Comparison of ENCODE assay signal across 20 cellular contexts in the genomic region with DNA sequence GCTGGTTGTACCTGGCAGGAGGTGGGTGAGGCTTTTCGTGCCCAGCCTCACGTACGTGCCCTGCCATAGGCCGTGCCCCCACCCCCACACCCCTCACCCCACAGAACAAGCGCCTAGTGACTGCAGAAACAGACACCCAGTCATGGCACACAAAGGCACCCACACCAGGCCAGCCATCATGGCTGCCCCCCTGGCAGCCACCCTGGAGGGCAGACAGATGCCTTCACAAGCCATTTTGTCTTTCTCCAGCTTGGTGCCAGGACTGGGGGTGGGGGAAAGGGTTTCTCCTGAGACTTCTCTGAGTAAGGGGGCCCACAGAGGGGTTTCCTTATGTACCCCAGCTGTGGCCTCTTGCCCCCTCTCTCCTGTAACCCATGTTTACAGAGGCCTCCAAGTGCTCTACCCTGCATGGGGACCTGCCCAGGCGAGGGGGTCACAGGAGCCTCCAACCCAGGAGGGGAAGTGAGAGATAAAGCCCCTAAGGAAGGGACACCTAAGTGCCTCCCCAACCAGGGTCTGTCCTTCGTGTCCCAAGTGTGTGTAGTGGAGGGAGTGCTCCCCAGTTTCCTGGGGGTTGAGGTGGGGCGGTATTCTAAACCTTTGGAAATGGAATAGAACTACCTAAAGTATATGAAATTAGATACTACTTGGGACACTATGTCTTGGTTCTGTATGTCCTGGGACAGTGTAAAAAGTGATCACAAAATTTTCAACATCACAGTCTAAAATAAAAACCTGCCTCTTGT. TPM values are rescaled to one million over a fixed set of nuclear protein-coding genes. Genes with fewer than 3 reads are reported as not detected.
DNase-seq lines count a peak whose midpoint lies in the region; ATAC-seq and TF ChIP-seq lines count a peak whose summit lies in the region.
"Had no signal": no experiment of that assay in that cellular context is flagged by ENCODE, and none has a peak within 500 bp of the region (broad histone marks: within the 10 kb centered on the region; RNA-seq: fewer than 3 reads in every experiment).

No MANE protein-coding gene starts in this region.

- no peaks in the 10 kb centered on the region for H3K9me3 Mint-ChIP-seq in stimulated activated effector memory CD8-positive, alpha-beta T cell treated with anti-CD3 and anti-CD28 coated beads, Interleukin-12 subunit alpha, Interleukin-12 subunit beta, amount 100 ng/mL, for 72 hours
- H3K9me3 Mint-ChIP-seq: activated CD4-positive, alpha-beta memory T cell treated with anti-CD3 and anti-CD28 coated beads, Interleukin-2, amount 10 ng/mL, durations not matched to agents 7 days and 5 days; memory B cell had no signal

- H3K4me3 ChIP-seq in left ventricle myocardium inferior (no peak overlapping the region), PC-9 (peak overlapping the region; percentile 51; the same call in 1 of the 2 replicates), hepatocyte (no peak overlapping the region)

- 89% methylated on average over 8 of the region's 8 CpGs for WGBS in hepatocyte (ENCODE audit: low lambda C conversion rate, missing lambda C conversion rate)

- TF ChIP-seq CTCF in left ventricle myocardium inferior (IDR thresholded peaks at IDR 0.05; ENCODE audit: borderline replicate concordance) (no peak), PC-9 (conservative IDR thresholded peaks at IDR 0.05) (no peak), hepatocyte (IDR thresholded peaks at IDR 0.05; ENCODE audit: poor library complexity) (no peak)

- H3K36me3 ChIP-seq in left ventricle myocardium inferior = no peaks in the 10 kb centered on the region
- H3K36me3 ChIP-seq in PC-9 (ENCODE audit: low read depth) = 0 out of 2 replicates have a peak, but pooled peaks cover 8% of the 10 kb centered on the region
- H3K36me3 ChIP-seq in hepatocyte (replicated peaks; ENCODE audit: insufficient read depth, low read depth) = no peaks in the 10 kb centered on the region
- H3K36me3 ChIP-seq: pancreas had no signal

- peaks cover 21% of the 10 kb centered on the region for H3K36me3 Mint-ChIP-seq in stimulated activated effector memory CD8-positive, alpha-beta T cell treated with anti-CD3 and anti-CD28 coated beads, Interleukin-12 subunit alpha, Interleukin-12 subunit beta, amount 100 ng/mL, for 72 hours
- H3K36me3 Mint-ChIP-seq: memory B cell, naive B cell had no signal

- intact Hi-C loops in left ventricle myocardium inferior (cut with micrococcal nuclease) (loop anchor here (5.0 to 10.0 kb wide), 3 partner anchors 123 to 473 kb away; no protein-coding TSS in a partner anchor), Right ventricle myocardium inferior (cut with DNase I) (loop anchor here (1.0 to 5.0 kb wide), 2 partner anchors 220 to 469 kb away; no protein-coding TSS in a partner anchor), PC-9 (cut with micrococcal nuclease; ENCODE audit: unreplicated experiment) (no loop called here)

- H3K27me3 ChIP-seq in left ventricle myocardium inferior (ENCODE audit: low read depth) (no peaks in the 10 kb centered on the region), PC-9 (ENCODE audit: insufficient read depth, low read depth) (no peaks in the 10 kb centered on the region), hepatocyte (no peaks in the 10 kb centered on the region)
- H3K27me3 ChIP-seq: pancreas had no signal

- DNase-seq in left ventricle myocardium inferior (no peak), Right ventricle myocardium inferior (ENCODE audit: missing footprints) (no peak), PC-9 (no peak), hepatocyte (ENCODE audit: low spot score) (no peak), NCI-H510A treated with DMSO at 0.1 percent for 48 hours (lab: John Stamatoyannopoulos, UW) (no peak), NCI-H2227 treated with DMSO at 0.1 percent for 48 hours (lab: John Stamatoyannopoulos, UW) (no peak), NCI-H69 (lab: John Stamatoyannopoulos, UW) (no peak)
- DNase-seq in stimulated activated effector memory CD8-positive, alpha-beta T cell treated with anti-CD3 and anti-CD28 coated beads, Interleukin-12 subunit alpha, Interleukin-12 subunit beta, amount 100 ng/mL, for 72 hours (ENCODE audit: low spot score in 2 of 2) = no peak
- DNase-seq: activated CD4-positive, alpha-beta memory T cell treated with anti-CD3 and anti-CD28 coated beads, Interleukin-2, amount 10 ng/mL, durations not matched to agents 7 days and 5 days; activated CD4-positive, CD25-positive, alpha-beta regulatory T cell; activated gamma-delta T cell treated with Interleukin-2 at 50 U/mL for 16 hours; C1 segment of cervical spinal cord; cortex of kidney; kidney glomerular epithelial cell; naive B cell; NCI-H1092 treated with DMSO at 0.1 percent for 48 hours; NCI-H2081; T-helper 9 cell had no signal

- H3K4me1 ChIP-seq in left ventricle myocardium inferior (peaks cover 55% of the 10 kb centered on the region), PC-9 (replicated peaks; ENCODE audit: insufficient read depth) (peaks cover 64% of the 10 kb centered on the region), hepatocyte (ENCODE audit: insufficient read depth) (peaks cover 31% of the 10 kb centered on the region)

- H3K9me3 ChIP-seq in left ventricle myocardium inferior (replicated peaks) (no peaks in the 10 kb centered on the region), PC-9 (ENCODE audit: insufficient read depth, low read depth) (no peaks in the 10 kb centered on the region), hepatocyte (ENCODE audit: low read depth) (no peaks in the 10 kb centered on the region)
- H3K9me3 ChIP-seq: pancreas had no signal

- peaks cover 33% of the 10 kb centered on the region for H3K4me1 Mint-ChIP-seq in stimulated activated effector memory CD8-positive, alpha-beta T cell treated with anti-CD3 and anti-CD28 coated beads, Interleukin-12 subunit alpha, Interleukin-12 subunit beta, amount 100 ng/mL, for 72 hours

- no peak for ATAC-seq in Right ventricle myocardium inferior
- ATAC-seq in stimulated activated effector memory CD8-positive, alpha-beta T cell treated with anti-CD3 and anti-CD28 coated beads, Interleukin-12 subunit alpha, Interleukin-12 subunit beta, amount 100 ng/mL, for 72 hours = no peak

- H4K20me1 ChIP-seq in PC-9 (ENCODE audit: insufficient read depth) (no peaks in the 10 kb centered on the region), hepatocyte (ENCODE audit: insufficient read depth, poor library complexity, severe bottlenecking) (no peaks in the 10 kb centered on the region)

- no TSS peak for BruUV-seq in PC-9 (replicated peaks; lab: Mats Ljungman, UMichigan)

- H3K79me2 ChIP-seq in PC-9 (ENCODE audit: low read depth) (peaks cover 20% of the 10 kb centered on the region), hepatocyte (no peaks in the 10 kb centered on the region)

- H3K4me2 ChIP-seq in PC-9 (peak overlapping the region; percentile 95), hepatocyte (peak overlapping the region; percentile 70)

- peaks cover 61% of the 10 kb centered on the region for H3F3A ChIP-seq in PC-9 (ENCODE audit: insufficient read depth, low read depth)

- H3K4me3 Mint-ChIP-seq in stimulated activated effector memory CD8-positive, alpha-beta T cell treated with anti-CD3 and anti-CD28 coated beads, Interleukin-12 subunit alpha, Interleukin-12 subunit beta, amount 100 ng/mL, for 72 hours = no peak overlapping the region
- H3K4me3 Mint-ChIP-seq: activated CD4-positive, alpha-beta memory T cell treated with anti-CD3 and anti-CD28 coated beads, Interleukin-2, amount 10 ng/mL, durations not matched to agents 7 days and 5 days; memory B cell; naive B cell had no signal

- POLR2A ChIA-PET in PC-9 (lab: Charles Lee; ENCODE audit: unreplicated experiment) = interaction anchor here (0.7 kb wide), 1 partner anchor 173 kb away, joined by 3 read pairs; no protein-coding TSS in a partner anchor

- H3K27ac ChIP-seq in left ventricle myocardium inferior (replicated peaks) = peak overlapping the region; percentile 89
- H3K27ac ChIP-seq in PC-9 = peak overlapping the region; percentile 94
- H3K27ac ChIP-seq in hepatocyte = no peak overlapping the region
- H3K27ac ChIP-seq: pancreas had no signal

- CTCF ChIA-PET in PC-9 (lab: Charles Lee) = interaction anchor here (2.0 kb wide), 1 partner anchor 126 kb away, joined by 5 read pairs; no protein-coding TSS in a partner anchor

- H3K27ac Mint-ChIP-seq in stimulated activated effector memory CD8-positive, alpha-beta T cell treated with anti-CD3 and anti-CD28 coated beads, Interleukin-12 subunit alpha, Interleukin-12 subunit beta, amount 100 ng/mL, for 72 hours = peak overlapping the region; percentile 67
- H3K27ac Mint-ChIP-seq: activated CD4-positive, alpha-beta memory T cell treated with anti-CD3 and anti-CD28 coated beads, Interleukin-2, amount 10 ng/mL, durations not matched to agents 7 days and 5 days; memory B cell had no signal

- H2AFZ ChIP-seq in PC-9 = no peak overlapping the region
- no peak overlapping the region for H2AFZ ChIP-seq in hepatocyte

- H3K9me2 ChIP-seq in PC-9 (ENCODE audit: insufficient read depth) (no peaks in the 10 kb centered on the region), hepatocyte (replicated peaks; ENCODE audit: insufficient read depth) (no peaks in the 10 kb centered on the region)

RNA-seq across cellular contexts. Expression of gene MRPL14, which starts 49.9 kb away (rescaled TPM):
- total RNA-seq in left ventricle myocardium inferior (36.8 TPM), Right ventricle myocardium inferior (41.7 TPM), PC-9 (2021) (96.3 and 97.9 TPM in 2 replicates), hepatocyte (58.3 and 64.3 TPM in 2 replicates)
- 106 and 124 TPM in 2 replicates for polyA plus RNA-seq in hepatocyte

RNA-seq across cellular contexts. Expression of gene TMEM63B, which starts 50.0 kb away (rescaled TPM):
- 37.2 TPM for total RNA-seq in left ventricle myocardium inferior
- 44.5 TPM for total RNA-seq in Right ventricle myocardium inferior
- total RNA-seq in PC-9 (2021) = 36.1 and 38.5 TPM in 2 replicates
- total RNA-seq in hepatocyte = 31.8 and 43.5 TPM in 2 replicates
- polyA plus RNA-seq in hepatocyte = 28.7 and 31.4 TPM in 2 replicates
